30 cellular contexts compared by ENCODE assay signal in genomic region chr17:45870342-45870974, GRCh38. TPM values are rescaled to one million over a fixed set of nuclear protein-coding genes. Genes with fewer than 3 reads are reported as not detected.
"Had no signal": no experiment of that assay in that cellular context is flagged by ENCODE, and none has a peak within 500 bp of the region (broad histone marks: within the 10 kb centered on the region; RNA-seq: fewer than 3 reads in every experiment).

No MANE protein-coding gene starts in this region.

- H3K4me3 Mint-ChIP-seq: activated CD4-positive, alpha-beta memory T cell treated with anti-CD3 and anti-CD28 coated beads for 36 hours; activated CD4-positive, alpha-beta T cell treated with anti-CD3 and anti-CD28 coated beads, Interleukin-2, amount 10 ng/mL, durations not matched to agents 7 days and 5 days; activated naive CD4-positive, alpha-beta T cell treated with anti-CD3 and anti-CD28 coated beads for 36 hours; activated naive CD8-positive, alpha-beta T cell; activated T-helper 17 cell treated with anti-CD3 and anti-CD28 coated beads, Interleukin-2, amount 50 U/mL, for 72 hours had no signal

- H3K9me3 Mint-ChIP-seq: activated CD4-positive, alpha-beta memory T cell treated with anti-CD3 and anti-CD28 coated beads for 36 hours; activated CD4-positive, alpha-beta T cell treated with anti-CD3 and anti-CD28 coated beads, Interleukin-2, amount 10 ng/mL, durations not matched to agents 7 days and 5 days; activated naive CD4-positive, alpha-beta T cell treated with anti-CD3 and anti-CD28 coated beads for 36 hours; activated T-helper 17 cell treated with anti-CD3 and anti-CD28 coated beads, Interleukin-2, amount 50 U/mL, for 72 hours had no signal

- H3K27ac Mint-ChIP-seq: activated CD4-positive, alpha-beta memory T cell treated with anti-CD3 and anti-CD28 coated beads for 36 hours; activated CD4-positive, alpha-beta T cell treated with anti-CD3 and anti-CD28 coated beads, Interleukin-2, amount 10 ng/mL, durations not matched to agents 7 days and 5 days; activated naive CD4-positive, alpha-beta T cell treated with anti-CD3 and anti-CD28 coated beads for 36 hours; activated naive CD8-positive, alpha-beta T cell; activated T-helper 17 cell treated with anti-CD3 and anti-CD28 coated beads, Interleukin-2, amount 50 U/mL, for 72 hours had no signal

- H3K27me3 ChIP-seq: brain microvascular endothelial cell, cardiac muscle cell had no signal

- H3K4me2 ChIP-seq: SK-N-SH had no signal

- ATAC-seq: activated T-helper 17 cell treated with anti-CD3 and anti-CD28 coated beads, Interleukin-2, amount 50 U/mL, for 72 hours; Panc1; Right ventricle myocardium inferior had no signal

- H3K36me3 Mint-ChIP-seq: activated CD4-positive, alpha-beta memory T cell treated with anti-CD3 and anti-CD28 coated beads for 36 hours; activated naive CD8-positive, alpha-beta T cell had no signal

- H3K4me3 ChIP-seq: cardiac muscle cell had no signal

- H3K36me3 ChIP-seq: brain microvascular endothelial cell, cardiac muscle cell had no signal

- DNase-seq: activated CD4-positive, alpha-beta T cell treated with anti-CD3 and anti-CD28 coated beads, Interleukin-2, amount 10 ng/mL, durations not matched to agents 7 days and 5 days; activated CD4-positive, CD25-positive, alpha-beta regulatory T cell; activated gamma-delta T cell; activated naive CD4-positive, alpha-beta T cell treated with anti-CD3 and anti-CD28 coated beads for 36 hours; activated T-cell treated with anti-CD3 and anti-CD28 coated beads for 4 hours; activated T-cell treated with anti-CD3 and anti-CD28 coated beads, Interleukin-2, amount 50 U/mL, for 48 hours; Kasumi-1; NCI-H1048; NCI-H1417; NCI-H1930; NCI-H2171; NCI-H2227 treated with DMSO at 0.1 percent for 48 hours; NCI-H446 treated with DMSO at 0.1 percent for 48 hours; NCI-H524 treated with DMSO at 0.1 percent for 48 hours; NCI-H748 treated with DMSO at 0.1 percent for 48 hours; RPMI8226; SK-N-SH; T-helper 1 cell had no signal

- H3K27ac ChIP-seq: brain microvascular endothelial cell, cardiac muscle cell, VCaP had no signal

- H3K9me3 ChIP-seq: SK-N-SH had no signal

- H3K9ac ChIP-seq: SK-N-SH had no signal

RNA-seq across cellular contexts. Expression of gene SPPL2C, which starts 25.8 kb away (rescaled TPM):
- total RNA-seq: activated CD4-positive, alpha-beta memory T cell treated with anti-CD3 and anti-CD28 coated beads for 36 hours; activated CD4-positive, alpha-beta T cell treated with anti-CD3 and anti-CD28 coated beads, Interleukin-2, amount 10 ng/mL, durations not matched to agents 7 days and 5 days; activated CD8-positive, alpha-beta memory T cell treated with anti-CD3 and anti-CD28 coated beads for 36 hours; activated naive CD4-positive, alpha-beta T cell treated with anti-CD3 and anti-CD28 coated beads for 36 hours; activated T-helper 17 cell treated with anti-CD3 and anti-CD28 coated beads, Interleukin-2, amount 50 U/mL, for 72 hours; M059J; OCI-LY7; Right ventricle myocardium inferior; T-helper 2 cell treated with Interferon-gamma antibody and Interleukin-4, amounts not matched to agents 100 ng/mL and 5 ng/mL, for 36 hours had no signal
- polyA plus RNA-seq: cardiac muscle cell, SK-N-SH had no signal
